Comparison of ENCODE assay signal across 14 cellular contexts in the genomic region with DNA sequence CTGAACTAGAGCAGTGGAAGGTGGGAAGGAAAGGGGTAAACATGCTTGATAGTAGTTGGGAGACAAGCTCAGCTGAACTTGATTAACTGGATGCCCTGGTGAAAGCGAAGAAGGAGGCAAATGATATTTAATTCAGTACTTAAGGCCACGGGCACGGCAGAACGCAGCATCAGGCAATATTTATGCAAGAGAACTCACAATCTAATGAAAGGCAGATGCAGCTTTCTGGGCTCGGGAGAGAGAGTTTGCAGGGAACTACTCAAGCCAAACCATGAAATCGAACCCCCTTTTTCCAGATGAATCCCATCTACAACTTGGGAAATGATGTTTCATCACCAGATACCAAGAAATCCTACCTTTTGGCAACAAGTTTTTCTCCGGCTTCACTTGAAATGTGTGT. TPM values are rescaled to one million over a fixed set of nuclear protein-coding genes. Genes with fewer than 3 reads are reported as not detected.
DNase-seq lines count a peak whose midpoint lies in the region; ATAC-seq and TF ChIP-seq lines count a peak whose summit lies in the region.
"Had no signal": no experiment of that assay in that cellular context is flagged by ENCODE, and none has a peak within 500 bp of the region (broad histone marks: within the 10 kb centered on the region; RNA-seq: fewer than 3 reads in every experiment).

No MANE protein-coding gene starts in this region.

- H3K27me3 Mint-ChIP-seq in neural progenitor cell (ENCODE audit: insufficient read depth, low read depth), result peaks cover 4% of the 10 kb centered on the region
- peaks cover 4% of the 10 kb centered on the region for H3K27me3 Mint-ChIP-seq in activated T-helper 17 cell treated with anti-CD3 and anti-CD28 coated beads, Interleukin-2, amount 50 U/mL, for 72 hours

- H3K4me1 ChIP-seq in neural progenitor cell, result peaks cover 4% of the 10 kb centered on the region
- peaks cover 21% of the 10 kb centered on the region for H3K4me1 ChIP-seq in HAP-1

- H3K27ac Mint-ChIP-seq in neural progenitor cell, result peak overlapping the region; percentile 34
- no peak overlapping the region for H3K27ac Mint-ChIP-seq in activated T-helper 17 cell treated with anti-CD3 and anti-CD28 coated beads, Interleukin-2, amount 50 U/mL, for 72 hours

- H3K4me3 ChIP-seq in SK-N-MC (no peak overlapping the region), neural progenitor cell (no peak overlapping the region), HAP-1 (no peak overlapping the region)
- H3K4me3 ChIP-seq: BLaER1 treated with 17β-estradiol and CSF1 and Interleukin-3, amounts not matched to agents 10 nM and 100 nM had no signal

- no peaks in the 10 kb centered on the region for H4K20me1 ChIP-seq in neural progenitor cell (ENCODE audit: low read depth)

- H3K36me3 ChIP-seq in SK-N-MC (ENCODE audit: insufficient read depth, low read length), result peaks cover 2% of the 10 kb centered on the region; the same call in 1 of the 2 replicates
- no peaks in the 10 kb centered on the region for H3K36me3 ChIP-seq in neural progenitor cell
- no peaks in the 10 kb centered on the region for H3K36me3 ChIP-seq in HAP-1 (replicated peaks)

- H3K9me3 ChIP-seq in SK-N-MC (ENCODE audit: low read depth, low read length) (no peaks in the 10 kb centered on the region), neural progenitor cell (ENCODE audit: low read depth) (no peaks in the 10 kb centered on the region), HAP-1 (no peaks in the 10 kb centered on the region)
- H3K9me3 ChIP-seq: BLaER1 treated with 17β-estradiol and CSF1 and Interleukin-3, amounts not matched to agents 10 nM and 100 nM; SK-N-SH had no signal

- ATAC-seq in activated T-helper 17 cell treated with anti-CD3 and anti-CD28 coated beads, Interleukin-2, amount 50 U/mL, for 72 hours (replicated peaks), result no peak

- in situ Hi-C loops in HAP-1 (cut with MboI; ENCODE audit: low sequenced_read_pairs), result no loop called here

- H3K9me3 Mint-ChIP-seq in neural progenitor cell, result no peaks in the 10 kb centered on the region
- no peaks in the 10 kb centered on the region for H3K9me3 Mint-ChIP-seq in activated T-helper 17 cell treated with anti-CD3 and anti-CD28 coated beads, Interleukin-2, amount 50 U/mL, for 72 hours

- no peak overlapping the region for H3K4me3 Mint-ChIP-seq in neural progenitor cell
- no peak overlapping the region for H3K4me3 Mint-ChIP-seq in activated T-helper 17 cell treated with anti-CD3 and anti-CD28 coated beads, Interleukin-2, amount 50 U/mL, for 72 hours

- H3K9ac ChIP-seq in SK-N-MC (ENCODE audit: insufficient read length) (no peak overlapping the region), neural progenitor cell (no peak overlapping the region)
- H3K9ac ChIP-seq: BLaER1 treated with 17β-estradiol and CSF1 and Interleukin-3, amounts not matched to agents 10 nM and 100 nM; SK-N-SH had no signal

- H3K27ac ChIP-seq in SK-N-MC (0 out of 2 replicates have a peak overlapping the region, but pooled peaks have one; percentile 43), neural progenitor cell (no peak overlapping the region)
- H3K27ac ChIP-seq: BLaER1 treated with 17β-estradiol and CSF1 and Interleukin-3, amounts not matched to agents 10 nM and 100 nM had no signal

- H3F3A ChIP-seq in neural progenitor cell (ENCODE audit: low read depth), result peaks cover 15% of the 10 kb centered on the region

- H3K4me2 ChIP-seq in neural progenitor cell, result no peak overlapping the region
- H3K4me2 ChIP-seq: BLaER1 treated with 17β-estradiol and CSF1 and Interleukin-3, amounts not matched to agents 10 nM and 100 nM; SK-N-SH had no signal

- DNase-seq in AG20443 (ENCODE audit: low spot score), result peak; percentile 53
- DNase-seq in SK-N-MC (ENCODE audit: low read depth, low spot score), result no peak
- DNase-seq in fibroblast of peridontal ligament (ENCODE audit: extremely low read depth), result peak; percentile 97
- no peak for DNase-seq in neural progenitor cell (ENCODE audit: low spot score)
- no peak for DNase-seq in pons (ENCODE audit: low spot score)
- no peak for DNase-seq in HAP-1 (ENCODE audit: low spot score in 2 of 2)
- DNase-seq in NCI-H2171 treated with DMSO at 0.1 percent for 48 hours (lab: John Stamatoyannopoulos, UW), result no peak
- DNase-seq: HCEC 1CT, KG1, NCI-H1092, NCI-H69, SK-N-SH had no signal

- H3K36me3 Mint-ChIP-seq in neural progenitor cell, result peaks cover 4% of the 10 kb centered on the region
- peaks cover 15% of the 10 kb centered on the region for H3K36me3 Mint-ChIP-seq in activated T-helper 17 cell treated with anti-CD3 and anti-CD28 coated beads, Interleukin-2, amount 50 U/mL, for 72 hours (ENCODE audit: low read depth)

- H3K4me1 Mint-ChIP-seq in neural progenitor cell, result peaks cover 15% of the 10 kb centered on the region
- H3K4me1 Mint-ChIP-seq in activated T-helper 17 cell treated with anti-CD3 and anti-CD28 coated beads, Interleukin-2, amount 50 U/mL, for 72 hours, result peaks cover 7% of the 10 kb centered on the region

- no peaks in the 10 kb centered on the region for H3K27me3 ChIP-seq in neural progenitor cell
- no peaks in the 10 kb centered on the region for H3K27me3 ChIP-seq in HAP-1 (ENCODE audit: low read depth)
- H3K27me3 ChIP-seq: BLaER1 treated with 17β-estradiol and CSF1 and Interleukin-3, amounts not matched to agents 10 nM and 100 nM had no signal

- no peak for TF ChIP-seq CTCF in neural progenitor cell (IDR thresholded peaks at IDR 0.05)

- H2AFZ ChIP-seq in neural progenitor cell (replicated peaks), result no peak overlapping the region

- H3K79me2 ChIP-seq in neural progenitor cell (ENCODE audit: low read depth), result peaks cover 10% of the 10 kb centered on the region

RNA-seq across cellular contexts. Expression of a gene that starts 3.5 kb away (rescaled TPM):
- 192 and 205 TPM in 2 replicates for total RNA-seq in neural progenitor cell (ENCODE audit: low replicate concordance)
- total RNA-seq in activated T-helper 17 cell treated with anti-CD3 and anti-CD28 coated beads, Interleukin-2, amount 50 U/mL, for 72 hours, result 10 to 100 TPM; 56.1 to 60.8 TPM

RNA-seq across cellular contexts. Expression of a gene that starts 44.1 kb away (rescaled TPM):
- 108 and 172 TPM in 2 replicates for total RNA-seq in neural progenitor cell (ENCODE audit: low replicate concordance)
- 10 to 100 TPM; 22.8 to 34.8 TPM for total RNA-seq in activated T-helper 17 cell treated with anti-CD3 and anti-CD28 coated beads, Interleukin-2, amount 50 U/mL, for 72 hours

RNA-seq across cellular contexts. Expression of a gene that starts 47.9 kb away (rescaled TPM):
- 75.4 and 152 TPM in 2 replicates for total RNA-seq in neural progenitor cell (ENCODE audit: low replicate concordance)
- total RNA-seq in activated T-helper 17 cell treated with anti-CD3 and anti-CD28 coated beads, Interleukin-2, amount 50 U/mL, for 72 hours, result 10 to 100 TPM; 68.0 to 73.3 TPM

Comparison
In these comparisons a context has a peak if more than half of its experiments do, and no peak if none do; other contexts are left out.
1. DNase-seq: peak in AG20443 (single experiment) and fibroblast of peridontal ligament (single experiment); none in SK-N-MC (single experiment), neural progenitor cell (single experiment), pons (single experiment), HAP-1 (0 of 2) and NCI-H2171 treated with DMSO at 0.1 percent for 48 hours (single experiment).